ENCODE assay signal across 1 cellular context in the genomic region with DNA sequence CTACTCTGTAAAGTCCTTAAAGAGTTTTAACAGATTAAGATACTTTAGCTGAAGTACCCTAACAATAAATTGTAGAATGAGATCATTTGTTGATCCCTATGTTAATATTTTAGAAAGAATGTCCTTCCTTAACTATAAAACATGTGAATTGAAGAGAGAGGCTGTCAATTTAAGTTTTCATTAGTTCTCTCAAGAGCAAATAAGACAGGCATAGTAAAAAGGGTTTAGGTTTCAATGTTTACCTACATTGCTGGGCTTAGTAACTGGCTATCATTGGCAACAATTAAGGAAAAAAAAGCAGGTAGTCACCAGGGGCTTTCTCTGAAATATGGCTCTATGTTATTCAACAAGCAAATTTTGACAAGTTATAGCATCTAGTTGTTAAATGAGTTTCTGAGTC.
TF ChIP-seq lines count a peak whose summit lies in the region.

No MANE protein-coding gene starts in this region.

TF ChIP-seq in GM23338, 12 proteins besides CTCF, POLR2A, EP300 and RAD21 (continued from another document):
- TF ChIP-seq, protein P1, sequence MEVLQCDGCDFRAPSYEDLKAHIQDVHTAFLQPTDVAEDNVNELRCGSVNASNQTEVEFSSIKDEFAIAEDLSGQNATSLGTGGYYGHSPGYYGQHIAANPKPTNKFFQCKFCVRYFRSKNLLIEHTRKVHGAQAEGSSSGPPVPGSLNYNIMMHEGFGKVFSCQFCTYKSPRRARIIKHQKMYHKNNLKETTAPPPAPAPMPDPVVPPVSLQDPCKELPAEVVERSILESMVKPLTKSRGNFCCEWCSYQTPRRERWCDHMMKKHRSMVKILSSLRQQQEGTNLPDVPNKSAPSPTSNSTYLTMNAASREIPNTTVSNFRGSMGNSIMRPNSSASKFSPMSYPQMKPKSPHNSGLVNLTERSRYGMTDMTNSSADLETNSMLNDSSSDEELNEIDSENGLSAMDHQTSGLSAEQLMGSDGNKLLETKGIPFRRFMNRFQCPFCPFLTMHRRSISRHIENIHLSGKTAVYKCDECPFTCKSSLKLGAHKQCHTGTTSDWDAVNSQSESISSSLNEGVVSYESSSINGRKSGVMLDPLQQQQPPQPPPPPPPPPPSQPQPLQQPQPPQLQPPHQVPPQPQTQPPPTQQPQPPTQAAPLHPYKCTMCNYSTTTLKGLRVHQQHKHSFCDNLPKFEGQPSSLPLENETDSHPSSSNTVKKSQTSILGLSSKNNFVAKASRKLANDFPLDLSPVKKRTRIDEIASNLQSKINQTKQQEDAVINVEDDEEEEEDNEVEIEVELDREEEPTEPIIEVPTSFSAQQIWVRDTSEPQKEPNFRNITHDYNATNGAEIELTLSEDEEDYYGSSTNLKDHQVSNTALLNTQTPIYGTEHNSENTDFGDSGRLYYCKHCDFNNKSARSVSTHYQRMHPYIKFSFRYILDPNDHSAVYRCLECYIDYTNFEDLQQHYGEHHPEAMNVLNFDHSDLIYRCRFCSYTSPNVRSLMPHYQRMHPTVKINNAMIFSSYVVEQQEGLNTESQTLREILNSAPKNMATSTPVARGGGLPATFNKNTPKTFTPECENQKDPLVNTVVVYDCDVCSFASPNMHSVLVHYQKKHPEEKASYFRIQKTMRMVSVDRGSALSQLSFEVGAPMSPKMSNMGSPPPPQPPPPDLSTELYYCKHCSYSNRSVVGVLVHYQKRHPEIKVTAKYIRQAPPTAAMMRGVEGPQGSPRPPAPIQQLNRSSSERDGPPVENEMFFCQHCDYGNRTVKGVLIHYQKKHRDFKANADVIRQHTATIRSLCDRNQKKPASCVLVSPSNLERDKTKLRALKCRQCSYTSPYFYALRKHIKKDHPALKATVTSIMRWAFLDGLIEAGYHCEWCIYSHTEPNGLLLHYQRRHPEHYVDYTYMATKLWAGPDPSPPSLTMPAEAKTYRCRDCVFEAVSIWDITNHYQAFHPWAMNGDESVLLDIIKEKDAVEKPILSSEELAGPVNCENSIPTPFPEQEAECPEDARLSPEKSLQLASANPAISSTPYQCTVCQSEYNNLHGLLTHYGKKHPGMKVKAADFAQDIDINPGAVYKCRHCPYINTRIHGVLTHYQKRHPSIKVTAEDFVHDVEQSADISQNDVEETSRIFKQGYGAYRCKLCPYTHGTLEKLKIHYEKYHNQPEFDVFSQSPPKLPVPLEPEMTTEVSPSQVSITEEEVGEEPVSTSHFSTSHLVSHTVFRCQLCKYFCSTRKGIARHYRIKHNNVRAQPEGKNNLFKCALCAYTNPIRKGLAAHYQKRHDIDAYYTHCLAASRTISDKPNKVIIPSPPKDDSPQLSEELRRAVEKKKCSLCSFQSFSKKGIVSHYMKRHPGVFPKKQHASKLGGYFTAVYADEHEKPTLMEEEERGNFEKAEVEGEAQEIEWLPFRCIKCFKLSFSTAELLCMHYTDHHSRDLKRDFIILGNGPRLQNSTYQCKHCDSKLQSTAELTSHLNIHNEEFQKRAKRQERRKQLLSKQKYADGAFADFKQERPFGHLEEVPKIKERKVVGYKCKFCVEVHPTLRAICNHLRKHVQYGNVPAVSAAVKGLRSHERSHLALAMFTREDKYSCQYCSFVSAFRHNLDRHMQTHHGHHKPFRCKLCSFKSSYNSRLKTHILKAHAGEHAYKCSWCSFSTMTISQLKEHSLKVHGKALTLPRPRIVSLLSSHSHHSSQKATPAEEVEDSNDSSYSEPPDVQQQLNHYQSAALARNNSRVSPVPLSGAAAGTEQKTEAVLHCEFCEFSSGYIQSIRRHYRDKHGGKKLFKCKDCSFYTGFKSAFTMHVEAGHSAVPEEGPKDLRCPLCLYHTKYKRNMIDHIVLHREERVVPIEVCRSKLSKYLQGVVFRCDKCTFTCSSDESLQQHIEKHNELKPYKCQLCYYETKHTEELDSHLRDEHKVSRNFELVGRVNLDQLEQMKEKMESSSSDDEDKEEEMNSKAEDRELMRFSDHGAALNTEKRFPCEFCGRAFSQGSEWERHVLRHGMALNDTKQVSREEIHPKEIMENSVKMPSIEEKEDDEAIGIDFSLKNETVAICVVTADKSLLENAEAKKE (CRISPR knock-in tag; IDR thresholded peaks at IDR 0.05): no peak
- TF ChIP-seq NANOG (IDR thresholded peaks at IDR 0.05; ENCODE audit: borderline replicate concordance): no peak
- TF ChIP-seq ZNF114 (CRISPR knock-in tag; IDR thresholded peaks at IDR 0.05): no peak
- TF ChIP-seq ZNF331 (CRISPR knock-in tag; IDR thresholded peaks at IDR 0.05; ENCODE audit: low read depth): no peak
- TF ChIP-seq, protein P2, sequence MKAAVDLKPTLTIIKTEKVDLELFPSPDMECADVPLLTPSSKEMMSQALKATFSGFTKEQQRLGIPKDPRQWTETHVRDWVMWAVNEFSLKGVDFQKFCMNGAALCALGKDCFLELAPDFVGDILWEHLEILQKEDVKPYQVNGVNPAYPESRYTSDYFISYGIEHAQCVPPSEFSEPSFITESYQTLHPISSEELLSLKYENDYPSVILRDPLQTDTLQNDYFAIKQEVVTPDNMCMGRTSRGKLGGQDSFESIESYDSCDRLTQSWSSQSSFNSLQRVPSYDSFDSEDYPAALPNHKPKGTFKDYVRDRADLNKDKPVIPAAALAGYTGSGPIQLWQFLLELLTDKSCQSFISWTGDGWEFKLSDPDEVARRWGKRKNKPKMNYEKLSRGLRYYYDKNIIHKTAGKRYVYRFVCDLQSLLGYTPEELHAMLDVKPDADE (IDR thresholded peaks at IDR 0.05): no peak
- TF ChIP-seq, protein P3, sequence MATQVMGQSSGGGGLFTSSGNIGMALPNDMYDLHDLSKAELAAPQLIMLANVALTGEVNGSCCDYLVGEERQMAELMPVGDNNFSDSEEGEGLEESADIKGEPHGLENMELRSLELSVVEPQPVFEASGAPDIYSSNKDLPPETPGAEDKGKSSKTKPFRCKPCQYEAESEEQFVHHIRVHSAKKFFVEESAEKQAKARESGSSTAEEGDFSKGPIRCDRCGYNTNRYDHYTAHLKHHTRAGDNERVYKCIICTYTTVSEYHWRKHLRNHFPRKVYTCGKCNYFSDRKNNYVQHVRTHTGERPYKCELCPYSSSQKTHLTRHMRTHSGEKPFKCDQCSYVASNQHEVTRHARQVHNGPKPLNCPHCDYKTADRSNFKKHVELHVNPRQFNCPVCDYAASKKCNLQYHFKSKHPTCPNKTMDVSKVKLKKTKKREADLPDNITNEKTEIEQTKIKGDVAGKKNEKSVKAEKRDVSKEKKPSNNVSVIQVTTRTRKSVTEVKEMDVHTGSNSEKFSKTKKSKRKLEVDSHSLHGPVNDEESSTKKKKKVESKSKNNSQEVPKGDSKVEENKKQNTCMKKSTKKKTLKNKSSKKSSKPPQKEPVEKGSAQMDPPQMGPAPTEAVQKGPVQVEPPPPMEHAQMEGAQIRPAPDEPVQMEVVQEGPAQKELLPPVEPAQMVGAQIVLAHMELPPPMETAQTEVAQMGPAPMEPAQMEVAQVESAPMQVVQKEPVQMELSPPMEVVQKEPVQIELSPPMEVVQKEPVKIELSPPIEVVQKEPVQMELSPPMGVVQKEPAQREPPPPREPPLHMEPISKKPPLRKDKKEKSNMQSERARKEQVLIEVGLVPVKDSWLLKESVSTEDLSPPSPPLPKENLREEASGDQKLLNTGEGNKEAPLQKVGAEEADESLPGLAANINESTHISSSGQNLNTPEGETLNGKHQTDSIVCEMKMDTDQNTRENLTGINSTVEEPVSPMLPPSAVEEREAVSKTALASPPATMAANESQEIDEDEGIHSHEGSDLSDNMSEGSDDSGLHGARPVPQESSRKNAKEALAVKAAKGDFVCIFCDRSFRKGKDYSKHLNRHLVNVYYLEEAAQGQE (IDR thresholded peaks at IDR 0.05; ENCODE audit: unreplicated experiment): no peak
- no peak for TF ChIP-seq POLR2AphosphoS5 (IDR thresholded peaks at IDR 0.05; ENCODE audit: low read depth)
- no peak for TF ChIP-seq EZH2phosphoT487 (IDR thresholded peaks at IDR 0.05; ENCODE audit: unreplicated experiment)
- no peak for TF ChIP-seq STAT1 (IDR thresholded peaks at IDR 0.05; ENCODE audit: unreplicated experiment)
